In the genomic region with DNA sequence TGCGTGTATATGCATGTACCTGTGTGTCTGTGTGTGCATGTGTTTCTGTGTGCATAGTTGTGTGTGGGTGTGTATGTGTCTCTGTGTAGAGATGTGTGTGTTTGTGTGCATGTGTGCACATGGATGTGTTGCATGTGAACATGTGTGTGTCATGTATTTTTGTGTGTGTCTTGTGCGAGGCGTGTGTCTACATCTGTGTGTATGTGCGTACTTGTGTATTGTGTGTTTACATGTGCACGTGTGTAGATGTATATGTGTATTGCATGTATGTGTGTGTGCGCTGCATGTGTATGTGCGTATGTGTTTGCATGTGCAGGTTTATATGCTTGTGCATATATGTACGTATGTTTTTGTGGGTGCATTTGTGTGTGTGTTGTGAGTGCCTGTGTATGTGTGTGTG, we compare ENCODE assay signal across 1 cellular context.
TF ChIP-seq lines count a peak whose summit lies in the region.

No MANE protein-coding gene starts in this region.

TF ChIP-seq in K562, 482 proteins besides CTCF, POLR2A, EP300 and RAD21 (continued from another document):
- TF ChIP-seq, protein P1, sequence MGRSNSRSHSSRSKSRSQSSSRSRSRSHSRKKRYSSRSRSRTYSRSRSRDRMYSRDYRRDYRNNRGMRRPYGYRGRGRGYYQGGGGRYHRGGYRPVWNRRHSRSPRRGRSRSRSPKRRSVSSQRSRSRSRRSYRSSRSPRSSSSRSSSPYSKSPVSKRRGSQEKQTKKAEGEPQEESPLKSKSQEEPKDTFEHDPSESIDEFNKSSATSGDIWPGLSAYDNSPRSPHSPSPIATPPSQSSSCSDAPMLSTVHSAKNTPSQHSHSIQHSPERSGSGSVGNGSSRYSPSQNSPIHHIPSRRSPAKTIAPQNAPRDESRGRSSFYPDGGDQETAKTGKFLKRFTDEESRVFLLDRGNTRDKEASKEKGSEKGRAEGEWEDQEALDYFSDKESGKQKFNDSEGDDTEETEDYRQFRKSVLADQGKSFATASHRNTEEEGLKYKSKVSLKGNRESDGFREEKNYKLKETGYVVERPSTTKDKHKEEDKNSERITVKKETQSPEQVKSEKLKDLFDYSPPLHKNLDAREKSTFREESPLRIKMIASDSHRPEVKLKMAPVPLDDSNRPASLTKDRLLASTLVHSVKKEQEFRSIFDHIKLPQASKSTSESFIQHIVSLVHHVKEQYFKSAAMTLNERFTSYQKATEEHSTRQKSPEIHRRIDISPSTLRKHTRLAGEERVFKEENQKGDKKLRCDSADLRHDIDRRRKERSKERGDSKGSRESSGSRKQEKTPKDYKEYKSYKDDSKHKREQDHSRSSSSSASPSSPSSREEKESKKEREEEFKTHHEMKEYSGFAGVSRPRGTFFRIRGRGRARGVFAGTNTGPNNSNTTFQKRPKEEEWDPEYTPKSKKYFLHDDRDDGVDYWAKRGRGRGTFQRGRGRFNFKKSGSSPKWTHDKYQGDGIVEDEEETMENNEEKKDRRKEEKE (IDR thresholded peaks at IDR 0.05; ENCODE audit: borderline replicate concordance in 1 of 2, control insufficient read depth in 1 of 2, low read depth in 2 of 2, low read length in 1 of 2), result peak; percentile 79 to 87; a peak in 3 of 4 replicates
- 0 out of 4 replicates have a peak, but pooled peaks of 1 of the 2 experiments have one; percentile 63 for TF ChIP-seq KDM1A (IDR thresholded peaks at IDR 0.05)
- no peak for TF ChIP-seq ZEB2 (IDR thresholded peaks at IDR 0.05)
- no peak for TF ChIP-seq ZNF551 (CRISPR knock-in tag; IDR thresholded peaks at IDR 0.05)
- no peak for TF ChIP-seq ZNF3 (CRISPR knock-in tag; IDR thresholded peaks at IDR 0.05)
- peak in 1 of 2 experiments; percentile 74 for TF ChIP-seq NCOA2 (IDR thresholded peaks at IDR 0.05; ENCODE audit: partially characterized antibody in 2 of 2)
- TF ChIP-seq, protein P2, sequence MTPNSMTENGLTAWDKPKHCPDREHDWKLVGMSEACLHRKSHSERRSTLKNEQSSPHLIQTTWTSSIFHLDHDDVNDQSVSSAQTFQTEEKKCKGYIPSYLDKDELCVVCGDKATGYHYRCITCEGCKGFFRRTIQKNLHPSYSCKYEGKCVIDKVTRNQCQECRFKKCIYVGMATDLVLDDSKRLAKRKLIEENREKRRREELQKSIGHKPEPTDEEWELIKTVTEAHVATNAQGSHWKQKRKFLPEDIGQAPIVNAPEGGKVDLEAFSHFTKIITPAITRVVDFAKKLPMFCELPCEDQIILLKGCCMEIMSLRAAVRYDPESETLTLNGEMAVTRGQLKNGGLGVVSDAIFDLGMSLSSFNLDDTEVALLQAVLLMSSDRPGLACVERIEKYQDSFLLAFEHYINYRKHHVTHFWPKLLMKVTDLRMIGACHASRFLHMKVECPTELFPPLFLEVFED (CRISPR knock-in tag; conservative IDR thresholded peaks at IDR 0.05), result no peak; the same call in 1 of the 2 replicates
- peak; percentile 100 for TF ChIP-seq CCAR2 (IDR thresholded peaks at IDR 0.05; ENCODE audit: low read depth, low read length)
- peak; percentile 66 for TF ChIP-seq SIRT6 (IDR thresholded peaks at IDR 0.05; ENCODE audit: low read depth, low read length)
- TF ChIP-seq, protein P3, sequence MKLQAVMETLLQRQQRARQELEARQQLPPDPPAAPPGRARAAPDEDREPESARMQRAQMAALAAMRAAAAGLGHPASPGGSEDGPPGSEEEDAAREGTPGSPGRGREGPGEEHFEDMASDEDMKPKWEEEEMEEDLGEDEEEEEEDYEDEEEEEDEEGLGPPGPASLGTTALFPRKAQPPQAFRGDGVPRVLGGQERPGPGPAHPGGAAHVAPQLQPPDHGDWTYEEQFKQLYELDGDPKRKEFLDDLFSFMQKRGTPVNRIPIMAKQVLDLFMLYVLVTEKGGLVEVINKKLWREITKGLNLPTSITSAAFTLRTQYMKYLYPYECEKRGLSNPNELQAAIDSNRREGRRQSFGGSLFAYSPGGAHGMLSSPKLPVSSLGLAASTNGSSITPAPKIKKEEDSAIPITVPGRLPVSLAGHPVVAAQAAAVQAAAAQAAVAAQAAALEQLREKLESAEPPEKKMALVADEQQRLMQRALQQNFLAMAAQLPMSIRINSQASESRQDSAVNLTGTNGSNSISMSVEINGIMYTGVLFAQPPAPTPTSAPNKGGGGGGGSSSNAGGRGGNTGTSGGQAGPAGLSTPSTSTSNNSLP (IDR thresholded peaks at IDR 0.05; ENCODE audit: borderline replicate concordance, low read depth, low read length), result no peak
- no peak for TF ChIP-seq MYBL2 (IDR thresholded peaks at IDR 0.05; ENCODE audit: low read depth)
- no peak for TF ChIP-seq MYBL2 (CRISPR knock-in tag; IDR thresholded peaks at IDR 0.05; ENCODE audit: borderline replicate concordance)
- TF ChIP-seq, protein P4, sequence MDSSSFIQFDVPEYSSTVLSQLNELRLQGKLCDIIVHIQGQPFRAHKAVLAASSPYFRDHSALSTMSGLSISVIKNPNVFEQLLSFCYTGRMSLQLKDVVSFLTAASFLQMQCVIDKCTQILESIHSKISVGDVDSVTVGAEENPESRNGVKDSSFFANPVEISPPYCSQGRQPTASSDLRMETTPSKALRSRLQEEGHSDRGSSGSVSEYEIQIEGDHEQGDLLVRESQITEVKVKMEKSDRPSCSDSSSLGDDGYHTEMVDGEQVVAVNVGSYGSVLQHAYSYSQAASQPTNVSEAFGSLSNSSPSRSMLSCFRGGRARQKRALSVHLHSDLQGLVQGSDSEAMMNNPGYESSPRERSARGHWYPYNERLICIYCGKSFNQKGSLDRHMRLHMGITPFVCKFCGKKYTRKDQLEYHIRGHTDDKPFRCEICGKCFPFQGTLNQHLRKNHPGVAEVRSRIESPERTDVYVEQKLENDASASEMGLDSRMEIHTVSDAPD (CRISPR knock-in tag; IDR thresholded peaks at IDR 0.05), result no peak
- no peak for TF ChIP-seq CBX8 (IDR thresholded peaks at IDR 0.05; ENCODE audit: borderline replicate concordance, extremely low read depth, low read depth, low read length, poor library complexity, severe bottlenecking)
- TF ChIP-seq, protein P5, sequence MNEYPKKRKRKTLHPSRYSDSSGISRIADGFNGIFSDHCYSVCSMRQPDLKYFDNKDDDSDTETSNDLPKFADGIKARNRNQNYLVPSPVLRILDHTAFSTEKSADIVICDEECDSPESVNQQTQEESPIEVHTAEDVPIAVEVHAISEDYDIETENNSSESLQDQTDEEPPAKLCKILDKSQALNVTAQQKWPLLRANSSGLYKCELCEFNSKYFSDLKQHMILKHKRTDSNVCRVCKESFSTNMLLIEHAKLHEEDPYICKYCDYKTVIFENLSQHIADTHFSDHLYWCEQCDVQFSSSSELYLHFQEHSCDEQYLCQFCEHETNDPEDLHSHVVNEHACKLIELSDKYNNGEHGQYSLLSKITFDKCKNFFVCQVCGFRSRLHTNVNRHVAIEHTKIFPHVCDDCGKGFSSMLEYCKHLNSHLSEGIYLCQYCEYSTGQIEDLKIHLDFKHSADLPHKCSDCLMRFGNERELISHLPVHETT (CRISPR knock-in tag; conservative IDR thresholded peaks at IDR 0.05 in 1 of 2, IDR thresholded peaks at IDR 0.05 in 1 of 2), result no peak
- no peak for TF ChIP-seq NBN (IDR thresholded peaks at IDR 0.05; ENCODE audit: low read depth)
- no peak for TF ChIP-seq ZNF76 (CRISPR knock-in tag; IDR thresholded peaks at IDR 0.05; ENCODE audit: borderline replicate concordance)
- TF ChIP-seq, protein P6, sequence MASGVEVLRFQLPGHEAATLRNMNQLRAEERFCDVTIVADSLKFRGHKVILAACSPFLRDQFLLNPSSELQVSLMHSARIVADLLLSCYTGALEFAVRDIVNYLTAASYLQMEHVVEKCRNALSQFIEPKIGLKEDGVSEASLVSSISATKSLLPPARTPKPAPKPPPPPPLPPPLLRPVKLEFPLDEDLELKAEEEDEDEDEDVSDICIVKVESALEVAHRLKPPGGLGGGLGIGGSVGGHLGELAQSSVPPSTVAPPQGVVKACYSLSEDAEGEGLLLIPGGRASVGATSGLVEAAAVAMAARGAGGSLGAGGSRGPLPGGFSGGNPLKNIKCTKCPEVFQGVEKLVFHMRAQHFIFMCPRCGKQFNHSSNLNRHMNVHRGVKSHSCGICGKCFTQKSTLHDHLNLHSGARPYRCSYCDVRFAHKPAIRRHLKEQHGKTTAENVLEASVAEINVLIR (CRISPR knock-in tag; IDR thresholded peaks at IDR 0.05), result no peak
- TF ChIP-seq, protein P7, sequence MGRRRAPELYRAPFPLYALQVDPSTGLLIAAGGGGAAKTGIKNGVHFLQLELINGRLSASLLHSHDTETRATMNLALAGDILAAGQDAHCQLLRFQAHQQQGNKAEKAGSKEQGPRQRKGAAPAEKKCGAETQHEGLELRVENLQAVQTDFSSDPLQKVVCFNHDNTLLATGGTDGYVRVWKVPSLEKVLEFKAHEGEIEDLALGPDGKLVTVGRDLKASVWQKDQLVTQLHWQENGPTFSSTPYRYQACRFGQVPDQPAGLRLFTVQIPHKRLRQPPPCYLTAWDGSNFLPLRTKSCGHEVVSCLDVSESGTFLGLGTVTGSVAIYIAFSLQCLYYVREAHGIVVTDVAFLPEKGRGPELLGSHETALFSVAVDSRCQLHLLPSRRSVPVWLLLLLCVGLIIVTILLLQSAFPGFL (CRISPR knock-in tag; IDR thresholded peaks at IDR 0.05), result no peak
- no peak for TF ChIP-seq NR3C1 (CRISPR knock-in tag; IDR thresholded peaks at IDR 0.05)
- TF ChIP-seq, protein P8, sequence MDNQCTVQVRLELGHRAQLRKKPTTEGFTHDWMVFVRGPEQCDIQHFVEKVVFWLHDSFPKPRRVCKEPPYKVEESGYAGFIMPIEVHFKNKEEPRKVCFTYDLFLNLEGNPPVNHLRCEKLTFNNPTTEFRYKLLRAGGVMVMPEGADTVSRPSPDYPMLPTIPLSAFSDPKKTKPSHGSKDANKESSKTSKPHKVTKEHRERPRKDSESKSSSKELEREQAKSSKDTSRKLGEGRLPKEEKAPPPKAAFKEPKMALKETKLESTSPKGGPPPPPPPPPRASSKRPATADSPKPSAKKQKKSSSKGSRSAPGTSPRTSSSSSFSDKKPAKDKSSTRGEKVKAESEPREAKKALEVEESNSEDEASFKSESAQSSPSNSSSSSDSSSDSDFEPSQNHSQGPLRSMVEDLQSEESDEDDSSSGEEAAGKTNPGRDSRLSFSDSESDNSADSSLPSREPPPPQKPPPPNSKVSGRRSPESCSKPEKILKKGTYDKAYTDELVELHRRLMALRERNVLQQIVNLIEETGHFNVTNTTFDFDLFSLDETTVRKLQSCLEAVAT (IDR thresholded peaks at IDR 0.05), result peak in 1 of 2 experiments; percentile 26; a peak in 1 of 4 replicates
- no peak for TF ChIP-seq ETS2 (tag; IDR thresholded peaks at IDR 0.05; ENCODE audit: borderline replicate concordance, poor library complexity, severe bottlenecking)
- TF ChIP-seq POLR2AphosphoS5 (IDR thresholded peaks at IDR 0.05; ENCODE audit: control insufficient read depth, insufficient read depth, low read depth, low read length), result peak; percentile 78
- no peak for TF ChIP-seq ZNF347 (CRISPR knock-in tag; IDR thresholded peaks at IDR 0.05; ENCODE audit: low read depth)
- TF ChIP-seq, protein P9, sequence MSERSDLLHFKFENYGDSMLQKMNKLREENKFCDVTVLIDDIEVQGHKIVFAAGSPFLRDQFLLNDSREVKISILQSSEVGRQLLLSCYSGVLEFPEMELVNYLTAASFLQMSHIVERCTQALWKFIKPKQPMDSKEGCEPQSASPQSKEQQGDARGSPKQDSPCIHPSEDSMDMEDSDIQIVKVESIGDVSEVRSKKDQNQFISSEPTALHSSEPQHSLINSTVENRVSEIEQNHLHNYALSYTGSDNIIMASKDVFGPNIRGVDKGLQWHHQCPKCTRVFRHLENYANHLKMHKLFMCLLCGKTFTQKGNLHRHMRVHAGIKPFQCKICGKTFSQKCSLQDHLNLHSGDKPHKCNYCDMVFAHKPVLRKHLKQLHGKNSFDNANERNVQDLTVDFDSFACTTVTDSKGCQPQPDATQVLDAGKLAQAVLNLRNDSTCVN (CRISPR knock-in tag; IDR thresholded peaks at IDR 0.05), result no peak
- no peak for TF ChIP-seq FIP1L1 (IDR thresholded peaks at IDR 0.05; ENCODE audit: low read depth, low read length, poor library complexity, severe bottlenecking)
- peak; percentile 98 for TF ChIP-seq POLR2B (IDR thresholded peaks at IDR 0.05; ENCODE audit: low read depth, partially characterized antibody)
- peak; percentile 8 for TF ChIP-seq EWSR1 (IDR thresholded peaks at IDR 0.05; ENCODE audit: borderline replicate concordance, low read depth, partially characterized antibody)
- TF ChIP-seq ARID2 (IDR thresholded peaks at IDR 0.05), result peak; percentile 38; the same call in 1 of the 2 replicates
- TF ChIP-seq ZNF41 (CRISPR knock-in tag; conservative IDR thresholded peaks at IDR 0.05), result no peak
- no peak for TF ChIP-seq RNF2 (IDR thresholded peaks at IDR 0.05)
- no peak for TF ChIP-seq ZNF586 (CRISPR knock-in tag; conservative IDR thresholded peaks at IDR 0.05)
- TF ChIP-seq PHF20 (IDR thresholded peaks at IDR 0.05; ENCODE audit: partially characterized antibody), result peak; percentile 67
- no peak for TF ChIP-seq TEAD4 (IDR thresholded peaks at IDR 0.05; ENCODE audit: low read length)
- TF ChIP-seq TEAD4 (CRISPR knock-in tag; IDR thresholded peaks at IDR 0.05; ENCODE audit: borderline replicate concordance), result no peak
- TF ChIP-seq SMARCA5 (IDR thresholded peaks at IDR 0.05), result no peak
- TF ChIP-seq, protein P10, sequence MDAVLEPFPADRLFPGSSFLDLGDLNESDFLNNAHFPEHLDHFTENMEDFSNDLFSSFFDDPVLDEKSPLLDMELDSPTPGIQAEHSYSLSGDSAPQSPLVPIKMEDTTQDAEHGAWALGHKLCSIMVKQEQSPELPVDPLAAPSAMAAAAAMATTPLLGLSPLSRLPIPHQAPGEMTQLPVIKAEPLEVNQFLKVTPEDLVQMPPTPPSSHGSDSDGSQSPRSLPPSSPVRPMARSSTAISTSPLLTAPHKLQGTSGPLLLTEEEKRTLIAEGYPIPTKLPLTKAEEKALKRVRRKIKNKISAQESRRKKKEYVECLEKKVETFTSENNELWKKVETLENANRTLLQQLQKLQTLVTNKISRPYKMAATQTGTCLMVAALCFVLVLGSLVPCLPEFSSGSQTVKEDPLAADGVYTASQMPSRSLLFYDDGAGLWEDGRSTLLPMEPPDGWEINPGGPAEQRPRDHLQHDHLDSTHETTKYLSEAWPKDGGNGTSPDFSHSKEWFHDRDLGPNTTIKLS (IDR thresholded peaks at IDR 0.05; ENCODE audit: borderline replicate concordance, low read depth), result no peak
TF ChIP-seq in K562: peak in this region for 22.
